26 cellular contexts compared by ENCODE assay signal in the genomic region with DNA sequence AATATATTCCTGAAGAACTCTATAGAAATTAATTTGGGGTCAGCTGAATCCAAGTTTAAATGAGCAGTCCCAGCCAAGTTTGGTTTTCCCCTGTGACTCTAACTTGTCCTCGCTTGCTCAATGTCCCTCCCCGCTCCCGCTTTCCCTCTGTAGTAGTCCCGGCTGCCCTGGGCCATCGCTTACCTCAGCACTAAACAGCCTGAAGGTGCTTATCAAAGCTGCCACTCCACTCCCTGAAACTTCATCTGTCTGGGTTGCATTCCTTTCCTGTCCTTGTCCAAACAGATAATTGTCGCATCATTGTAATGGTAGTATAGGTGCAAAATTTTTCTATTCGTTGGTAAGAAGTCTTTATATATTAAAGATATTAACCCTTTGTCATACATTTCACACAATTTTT.
"Had no signal": no experiment of that assay in that cellular context is flagged by ENCODE, and none has a peak within 500 bp of the region (broad histone marks: within the 10 kb centered on the region; RNA-seq: fewer than 3 reads in every experiment).

No MANE protein-coding gene starts in this region.

- H3K27me3 Mint-ChIP-seq: activated CD4-positive, alpha-beta memory T cell treated with anti-CD3 and anti-CD28 coated beads, Interleukin-2, amount 10 ng/mL, durations not matched to agents 7 days and 5 days; activated CD4-positive, alpha-beta T cell treated with anti-CD3 and anti-CD28 coated beads, Interleukin-2, amount 10 ng/mL, durations not matched to agents 7 days and 5 days; activated naive CD4-positive, alpha-beta T cell treated with anti-CD3 and anti-CD28 coated beads, Interleukin-2, amount 50 U/mL, for 24 hours; activated naive CD8-positive, alpha-beta T cell treated with anti-CD3 and anti-CD28 coated beads, Interleukin-2, amount 50 U/mL, for 24 hours; naive B cell; stimulated activated memory B cell treated with anti-CD40 and anti-IgM and Interleukin-4, amounts not matched to agents 10 μg/mL and 1 μg/mL and 100 μg/mL, for 72 hours had no signal

- H3K9me3 Mint-ChIP-seq: activated CD4-positive, alpha-beta memory T cell treated with anti-CD3 and anti-CD28 coated beads, Interleukin-2, amount 10 ng/mL, durations not matched to agents 7 days and 5 days; activated CD4-positive, alpha-beta T cell treated with anti-CD3 and anti-CD28 coated beads, Interleukin-2, amount 10 ng/mL, durations not matched to agents 7 days and 5 days; activated naive CD4-positive, alpha-beta T cell treated with anti-CD3 and anti-CD28 coated beads, Interleukin-2, amount 50 U/mL, for 24 hours; activated naive CD8-positive, alpha-beta T cell treated with anti-CD3 and anti-CD28 coated beads, Interleukin-2, amount 50 U/mL, for 24 hours; activated T-helper 2 cell treated with anti-CD3 and anti-CD28 coated beads, Interferon-gamma antibody, Interleukin-2, Interleukin-4, amounts not matched to agents 10 μg/mL and 5 μg/mL and 100 μg/mL, durations not matched to agents 14 hours and 24 hours and 36 hours; naive B cell; stimulated activated memory B cell treated with anti-CD40 and anti-IgM and Interleukin-4, amounts not matched to agents 10 μg/mL and 1 μg/mL and 100 μg/mL, for 72 hours had no signal

- H3K27ac ChIP-seq: gastrocnemius medialis, neutrophil, sigmoid colon, stomach, suprapubic skin, tibial artery, uterus, WERI-Rb-1 had no signal

- H3K27me3 ChIP-seq: gastrocnemius medialis, neutrophil, sigmoid colon, stomach, suprapubic skin, tibial artery, uterus had no signal

- H3K4me1 Mint-ChIP-seq: activated CD4-positive, alpha-beta memory T cell treated with anti-CD3 and anti-CD28 coated beads, Interleukin-2, amount 10 ng/mL, durations not matched to agents 7 days and 5 days; activated CD4-positive, alpha-beta T cell treated with anti-CD3 and anti-CD28 coated beads, Interleukin-2, amount 10 ng/mL, durations not matched to agents 7 days and 5 days; activated naive CD4-positive, alpha-beta T cell treated with anti-CD3 and anti-CD28 coated beads, Interleukin-2, amount 50 U/mL, for 24 hours; activated naive CD8-positive, alpha-beta T cell treated with anti-CD3 and anti-CD28 coated beads, Interleukin-2, amount 50 U/mL, for 24 hours; naive B cell had no signal

- DNase-seq: activated CD4-positive, alpha-beta memory T cell treated with anti-CD3 and anti-CD28 coated beads, Interleukin-2, amount 10 ng/mL, durations not matched to agents 7 days and 5 days; activated CD4-positive, alpha-beta T cell treated with anti-CD3 and anti-CD28 coated beads, Interleukin-2, amount 10 ng/mL, durations not matched to agents 7 days and 5 days; activated CD4-positive, CD25-positive, alpha-beta regulatory T cell treated with anti-CD3 and anti-CD28 coated beads, Interleukin-2, amount 50 U/mL, for 72 hours; activated naive CD8-positive, alpha-beta T cell treated with anti-CD3 and anti-CD28 coated beads, Interleukin-2, amount 50 U/mL, for 24 hours; activated T-cell treated with anti-CD3 and anti-CD28 coated beads, Interleukin-2, amount 50 U/mL, for 48 hours; amygdala; central memory CD4-positive, alpha-beta T cell; gastrocnemius medialis; glutamatergic neuron; mammary epithelial cell; naive B cell; nephron progenitor cell; sigmoid colon; small intestine; stimulated activated CD4-positive, alpha-beta T cell treated with anti-CD3 and anti-CD28 coated beads, Interleukin-4, amount 100 ng/mL, for 4 hours; stimulated activated CD8-positive, alpha-beta memory T cell treated with anti-CD3 and anti-CD28 coated beads, Interleukin-4, amount 100 ng/mL, for 48 hours; stomach; tibial artery; uterus; WERI-Rb-1 had no signal

- H3K4me1 ChIP-seq: gastrocnemius medialis, tibial artery, uterus had no signal

- H3K9me3 ChIP-seq: gastrocnemius medialis, neutrophil, sigmoid colon, stomach, suprapubic skin, tibial artery, uterus had no signal

- H3K36me3 Mint-ChIP-seq: activated naive CD4-positive, alpha-beta T cell treated with anti-CD3 and anti-CD28 coated beads, Interleukin-2, amount 50 U/mL, for 24 hours; naive B cell had no signal

- H3K4me3 ChIP-seq: gastrocnemius medialis, sigmoid colon, stomach, suprapubic skin, tibial artery, uterus had no signal

- H3K27ac Mint-ChIP-seq: activated CD4-positive, alpha-beta memory T cell treated with anti-CD3 and anti-CD28 coated beads, Interleukin-2, amount 10 ng/mL, durations not matched to agents 7 days and 5 days; activated CD4-positive, alpha-beta T cell treated with anti-CD3 and anti-CD28 coated beads, Interleukin-2, amount 10 ng/mL, durations not matched to agents 7 days and 5 days; activated naive CD4-positive, alpha-beta T cell treated with anti-CD3 and anti-CD28 coated beads, Interleukin-2, amount 50 U/mL, for 24 hours; activated naive CD8-positive, alpha-beta T cell treated with anti-CD3 and anti-CD28 coated beads, Interleukin-2, amount 50 U/mL, for 24 hours; activated T-helper 2 cell treated with anti-CD3 and anti-CD28 coated beads, Interferon-gamma antibody, Interleukin-2, Interleukin-4, amounts not matched to agents 10 μg/mL and 5 μg/mL and 100 μg/mL, durations not matched to agents 14 hours and 24 hours and 36 hours; mesothelial cell of epicardium; nephron progenitor cell; stimulated activated memory B cell treated with anti-CD40 and anti-IgM and Interleukin-4, amounts not matched to agents 10 μg/mL and 1 μg/mL and 100 μg/mL, for 72 hours had no signal

- H3K4me3 Mint-ChIP-seq: activated CD4-positive, alpha-beta memory T cell treated with anti-CD3 and anti-CD28 coated beads, Interleukin-2, amount 10 ng/mL, durations not matched to agents 7 days and 5 days; activated CD4-positive, alpha-beta T cell treated with anti-CD3 and anti-CD28 coated beads, Interleukin-2, amount 10 ng/mL, durations not matched to agents 7 days and 5 days; activated naive CD4-positive, alpha-beta T cell treated with anti-CD3 and anti-CD28 coated beads, Interleukin-2, amount 50 U/mL, for 24 hours; activated naive CD8-positive, alpha-beta T cell treated with anti-CD3 and anti-CD28 coated beads, Interleukin-2, amount 50 U/mL, for 24 hours; mesothelial cell of epicardium; naive B cell; nephron progenitor cell; stimulated activated memory B cell treated with anti-CD40 and anti-IgM and Interleukin-4, amounts not matched to agents 10 μg/mL and 1 μg/mL and 100 μg/mL, for 72 hours had no signal

- ATAC-seq: activated naive CD8-positive, alpha-beta T cell treated with anti-CD3 and anti-CD28 coated beads, Interleukin-2, amount 50 U/mL, for 24 hours; gastrocnemius medialis; stimulated activated memory B cell treated with anti-CD40 and anti-IgM and Interleukin-4, amounts not matched to agents 10 μg/mL and 1 μg/mL and 100 μg/mL, for 72 hours had no signal

- H3K36me3 ChIP-seq: gastrocnemius medialis, neutrophil, sigmoid colon, uterus, WERI-Rb-1 had no signal
